ENCODE assay signal across 1 cellular context in genomic region chr19:6801397-6802086, GRCh38.
TF ChIP-seq lines count a peak whose summit lies in the region.

No MANE protein-coding gene starts in this region.

TF ChIP-seq in HCT116, 20 proteins besides CTCF, POLR2A, EP300 and RAD21 (continued from another document):
- no peak for TF ChIP-seq FOSL1 (IDR thresholded peaks at IDR 0.05; ENCODE audit: low read depth)
- TF ChIP-seq, protein P1, sequence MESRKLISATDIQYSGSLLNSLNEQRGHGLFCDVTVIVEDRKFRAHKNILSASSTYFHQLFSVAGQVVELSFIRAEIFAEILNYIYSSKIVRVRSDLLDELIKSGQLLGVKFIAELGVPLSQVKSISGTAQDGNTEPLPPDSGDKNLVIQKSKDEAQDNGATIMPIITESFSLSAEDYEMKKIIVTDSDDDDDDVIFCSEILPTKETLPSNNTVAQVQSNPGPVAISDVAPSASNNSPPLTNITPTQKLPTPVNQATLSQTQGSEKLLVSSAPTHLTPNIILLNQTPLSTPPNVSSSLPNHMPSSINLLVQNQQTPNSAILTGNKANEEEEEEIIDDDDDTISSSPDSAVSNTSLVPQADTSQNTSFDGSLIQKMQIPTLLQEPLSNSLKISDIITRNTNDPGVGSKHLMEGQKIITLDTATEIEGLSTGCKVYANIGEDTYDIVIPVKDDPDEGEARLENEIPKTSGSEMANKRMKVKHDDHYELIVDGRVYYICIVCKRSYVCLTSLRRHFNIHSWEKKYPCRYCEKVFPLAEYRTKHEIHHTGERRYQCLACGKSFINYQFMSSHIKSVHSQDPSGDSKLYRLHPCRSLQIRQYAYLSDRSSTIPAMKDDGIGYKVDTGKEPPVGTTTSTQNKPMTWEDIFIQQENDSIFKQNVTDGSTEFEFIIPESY (IDR thresholded peaks at IDR 0.05; ENCODE audit: extremely low read depth, insufficient replicate concordance, low read length): no peak
- TF ChIP-seq SIN3A (IDR thresholded peaks at IDR 0.05; ENCODE audit: low read depth): peak; percentile 29; the same call in 1 of the 2 replicates
- TF ChIP-seq TCF7L2 (IDR thresholded peaks at IDR 0.05; ENCODE audit: borderline replicate concordance, extremely low read depth, insufficient read depth, insufficient read length): no peak
- no peak for TF ChIP-seq CEBPB (IDR thresholded peaks at IDR 0.05; ENCODE audit: low read depth)
- TF ChIP-seq CBX3 (IDR thresholded peaks at IDR 0.05; ENCODE audit: low read depth): no peak
- TF ChIP-seq YY1 (IDR thresholded peaks at IDR 0.05; ENCODE audit: extremely low read depth, insufficient replicate concordance, low read depth, low read length): peak; percentile 37
- TF ChIP-seq SP1 (IDR thresholded peaks at IDR 0.05; ENCODE audit: low read depth): peak; percentile 24; the same call in 1 of the 2 replicates
- TF ChIP-seq, protein P2, sequence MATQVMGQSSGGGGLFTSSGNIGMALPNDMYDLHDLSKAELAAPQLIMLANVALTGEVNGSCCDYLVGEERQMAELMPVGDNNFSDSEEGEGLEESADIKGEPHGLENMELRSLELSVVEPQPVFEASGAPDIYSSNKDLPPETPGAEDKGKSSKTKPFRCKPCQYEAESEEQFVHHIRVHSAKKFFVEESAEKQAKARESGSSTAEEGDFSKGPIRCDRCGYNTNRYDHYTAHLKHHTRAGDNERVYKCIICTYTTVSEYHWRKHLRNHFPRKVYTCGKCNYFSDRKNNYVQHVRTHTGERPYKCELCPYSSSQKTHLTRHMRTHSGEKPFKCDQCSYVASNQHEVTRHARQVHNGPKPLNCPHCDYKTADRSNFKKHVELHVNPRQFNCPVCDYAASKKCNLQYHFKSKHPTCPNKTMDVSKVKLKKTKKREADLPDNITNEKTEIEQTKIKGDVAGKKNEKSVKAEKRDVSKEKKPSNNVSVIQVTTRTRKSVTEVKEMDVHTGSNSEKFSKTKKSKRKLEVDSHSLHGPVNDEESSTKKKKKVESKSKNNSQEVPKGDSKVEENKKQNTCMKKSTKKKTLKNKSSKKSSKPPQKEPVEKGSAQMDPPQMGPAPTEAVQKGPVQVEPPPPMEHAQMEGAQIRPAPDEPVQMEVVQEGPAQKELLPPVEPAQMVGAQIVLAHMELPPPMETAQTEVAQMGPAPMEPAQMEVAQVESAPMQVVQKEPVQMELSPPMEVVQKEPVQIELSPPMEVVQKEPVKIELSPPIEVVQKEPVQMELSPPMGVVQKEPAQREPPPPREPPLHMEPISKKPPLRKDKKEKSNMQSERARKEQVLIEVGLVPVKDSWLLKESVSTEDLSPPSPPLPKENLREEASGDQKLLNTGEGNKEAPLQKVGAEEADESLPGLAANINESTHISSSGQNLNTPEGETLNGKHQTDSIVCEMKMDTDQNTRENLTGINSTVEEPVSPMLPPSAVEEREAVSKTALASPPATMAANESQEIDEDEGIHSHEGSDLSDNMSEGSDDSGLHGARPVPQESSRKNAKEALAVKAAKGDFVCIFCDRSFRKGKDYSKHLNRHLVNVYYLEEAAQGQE (IDR thresholded peaks at IDR 0.05; ENCODE audit: low read depth): no peak
- TF ChIP-seq ZFX (IDR thresholded peaks at IDR 0.05): no peak
- TF ChIP-seq POLR2AphosphoS5 (IDR thresholded peaks at IDR 0.05; ENCODE audit: low read depth, low read length): peak; percentile 81
- no peak for TF ChIP-seq EZH2phosphoT487 (IDR thresholded peaks at IDR 0.05; ENCODE audit: borderline replicate concordance)
- TF ChIP-seq ATF3 (IDR thresholded peaks at IDR 0.05): no peak
- TF ChIP-seq SRF (IDR thresholded peaks at IDR 0.05; ENCODE audit: low read depth): no peak
- TF ChIP-seq MAX (IDR thresholded peaks at IDR 0.05): 0 out of 2 replicates have a peak, but pooled peaks have one; percentile 48
- peak; percentile 66 for TF ChIP-seq ELF1 (IDR thresholded peaks at IDR 0.05; ENCODE audit: borderline replicate concordance, low read depth)
- no peak for TF ChIP-seq ZNF274 (IDR thresholded peaks at IDR 0.05; ENCODE audit: low read depth, low read length)
